9 cellular contexts compared by ENCODE assay signal in genomic region chr17:54969658-54970572, GRCh38. TPM values are rescaled to one million over a fixed set of nuclear protein-coding genes. Genes with fewer than 3 reads are reported as not detected.
DNase-seq lines count a peak whose midpoint lies in the region; ATAC-seq and TF ChIP-seq lines count a peak whose summit lies in the region.
"Had no signal": no experiment of that assay in that cellular context is flagged by ENCODE, and none has a peak within 500 bp of the region (broad histone marks: within the 10 kb centered on the region; RNA-seq: fewer than 3 reads in every experiment).

No MANE protein-coding gene starts in this region.

- H3K27ac ChIP-seq in body of pancreas = peak overlapping the region; percentile 65 to 90 (median 79)

- peaks cover 17% of the 10 kb centered on the region for H3K4me1 Mint-ChIP-seq in stimulated activated naive CD8-positive, alpha-beta T cell treated with anti-CD3 and anti-CD28 coated beads, Interleukin-15, Interleukin-2, amounts not matched to agents 100 ng/mL and 50 ng/mL, for 24 hours (ENCODE audit: low read depth)
- H3K4me1 Mint-ChIP-seq in mesothelial cell of epicardium = peaks cover 19% of the 10 kb centered on the region

- H3K4me3 ChIP-seq in body of pancreas = no peak overlapping the region

- no peak for TF ChIP-seq POLR2A in body of pancreas (IDR thresholded peaks at IDR 0.05)

- peaks cover 13% of the 10 kb centered on the region for H3K36me3 Mint-ChIP-seq in stimulated activated naive CD8-positive, alpha-beta T cell treated with anti-CD3 and anti-CD28 coated beads, Interleukin-15, Interleukin-2, amounts not matched to agents 100 ng/mL and 50 ng/mL, for 24 hours (ENCODE audit: low read depth)
- H3K36me3 Mint-ChIP-seq in mesothelial cell of epicardium = peaks cover 4% of the 10 kb centered on the region

- no peak for DNase-seq in stimulated activated naive CD8-positive, alpha-beta T cell treated with anti-CD3 and anti-CD28 coated beads, Interleukin-15, Interleukin-2, amounts not matched to agents 100 U/mL and 50 U/mL, for 24 hours
- DNase-seq in body of pancreas = no peak
- DNase-seq in mesothelial cell of epicardium (ENCODE audit: low spot score in 2 of 2, unreplicated experiment in 2 of 2) = no peak
- DNase-seq in NCI-H82 treated with DMSO at 0.1 percent for 48 hours (lab: John Stamatoyannopoulos, UW; ENCODE audit: unreplicated experiment) = no peak
- no peak for DNase-seq in OCI-M2 (lab: John Stamatoyannopoulos, UW; ENCODE audit: unreplicated experiment)
- DNase-seq in EL = no peak
- no peak for DNase-seq in stimulated activated naive CD4-positive, alpha-beta T cell (lab: John Stamatoyannopoulos, UW)

- intact Hi-C loops in body of pancreas (cut with DNase I) = no loop called here

- no peaks in the 10 kb centered on the region for H3K9me3 Mint-ChIP-seq in stimulated activated naive CD8-positive, alpha-beta T cell treated with anti-CD3 and anti-CD28 coated beads, Interleukin-15, Interleukin-2, amounts not matched to agents 100 ng/mL and 50 ng/mL, for 24 hours
- H3K9me3 Mint-ChIP-seq in mesothelial cell of epicardium = no peaks in the 10 kb centered on the region
- H3K9me3 Mint-ChIP-seq: central memory CD8-positive, alpha-beta T cell had no signal

- H3K27ac Mint-ChIP-seq in stimulated activated naive CD8-positive, alpha-beta T cell treated with anti-CD3 and anti-CD28 coated beads, Interleukin-15, Interleukin-2, amounts not matched to agents 100 ng/mL and 50 ng/mL, for 24 hours = no peak overlapping the region
- H3K27ac Mint-ChIP-seq in mesothelial cell of epicardium = no peak overlapping the region

- TF ChIP-seq CTCF in body of pancreas (IDR thresholded peaks at IDR 0.05) = no peak
- no peak for TF ChIP-seq CTCF in mesothelial cell of epicardium (IDR thresholded peaks at IDR 0.05; ENCODE audit: unreplicated experiment)

- WGBS in body of pancreas, 2 donors = 14 to 18% methylated on average over 7 of the region's 7 CpGs

- no peaks in the 10 kb centered on the region for H3K9me3 ChIP-seq in body of pancreas

- H3K36me3 ChIP-seq in body of pancreas (replicated peaks in 1 of 2; ENCODE audit: insufficient read depth in 1 of 2, low read depth in 2 of 2) = no peaks in the 10 kb centered on the region

- H3K27me3 ChIP-seq in body of pancreas = no peaks in the 10 kb centered on the region

- no peak for ATAC-seq in stimulated activated naive CD8-positive, alpha-beta T cell treated with anti-CD3 and anti-CD28 coated beads, Interleukin-15, Interleukin-2, amounts not matched to agents 100 U/mL and 50 U/mL, for 24 hours
- no peak for ATAC-seq in body of pancreas

- no peaks in the 10 kb centered on the region for H3K27me3 Mint-ChIP-seq in stimulated activated naive CD8-positive, alpha-beta T cell treated with anti-CD3 and anti-CD28 coated beads, Interleukin-15, Interleukin-2, amounts not matched to agents 100 ng/mL and 50 ng/mL, for 24 hours
- no peaks in the 10 kb centered on the region for H3K27me3 Mint-ChIP-seq in mesothelial cell of epicardium (ENCODE audit: low read depth)
- H3K27me3 Mint-ChIP-seq: central memory CD8-positive, alpha-beta T cell had no signal

- H3K4me3 Mint-ChIP-seq in stimulated activated naive CD8-positive, alpha-beta T cell treated with anti-CD3 and anti-CD28 coated beads, Interleukin-15, Interleukin-2, amounts not matched to agents 100 ng/mL and 50 ng/mL, for 24 hours = peak overlapping the region; percentile 12
- H3K4me3 Mint-ChIP-seq in mesothelial cell of epicardium = peak overlapping the region; percentile 15
- H3K4me3 Mint-ChIP-seq: central memory CD8-positive, alpha-beta T cell had no signal

- peaks cover 43% of the 10 kb centered on the region for H3K4me1 ChIP-seq in body of pancreas

RNA-seq across cellular contexts. Expression of gene STXBP4, which starts 1.4 kb away (rescaled TPM):
- 1 to 10 TPM; 3.6 to 9.3 TPM for total RNA-seq in body of pancreas
- 28.9 to 31.8 TPM (median 29.0 TPM) in 3 replicates for total RNA-seq in mesothelial cell of epicardium

RNA-seq across cellular contexts. Expression of gene COX11, which starts 1.5 kb away (rescaled TPM):
- 10 to 100 TPM; 19.8 to 30.1 TPM for total RNA-seq in body of pancreas
- total RNA-seq in mesothelial cell of epicardium = 46.9 to 55.0 TPM (median 52.6 TPM) in 3 replicates
